Comparison of ENCODE assay signal across 11 cellular contexts in genomic region chr15:40283615-40284306, GRCh38. TPM values are rescaled to one million over a fixed set of nuclear protein-coding genes. Genes with fewer than 3 reads are reported as not detected.
DNase-seq lines count a peak whose midpoint lies in the region; ATAC-seq and TF ChIP-seq lines count a peak whose summit lies in the region.
"Had no signal": no experiment of that assay in that cellular context is flagged by ENCODE, and none has a peak within 500 bp of the region (broad histone marks: within the 10 kb centered on the region; RNA-seq: fewer than 3 reads in every experiment).

No MANE protein-coding gene starts in this region.

- peaks cover 0 to 17% (median 6%) of the 10 kb centered on the region in 4 donors for H3K4me1 Mint-ChIP-seq in naive thymus-derived CD8-positive, alpha-beta T cell
- H3K4me1 Mint-ChIP-seq in activated CD4-positive, alpha-beta memory T cell treated with anti-CD3 and anti-CD28 coated beads, Interleukin-2, amount 10 ng/mL, durations not matched to agents 7 days and 5 days, result no peaks in the 10 kb centered on the region

- DNase-seq in NCI-H748 (lab: John Stamatoyannopoulos, UW; ENCODE audit: unreplicated experiment), result peak; percentile 24
- no peak for DNase-seq in NCI-H748 treated with DMSO at 0.1 percent for 48 hours (lab: John Stamatoyannopoulos, UW)
- no peak for DNase-seq in HCT116 (ENCODE audit: low read depth, low spot score)
- DNase-seq in coronary artery (ENCODE audit: low spot score), result no peak
- no peak for DNase-seq in naive thymus-derived CD8-positive, alpha-beta T cell
- DNase-seq in activated CD4-positive, alpha-beta memory T cell treated with anti-CD3 and anti-CD28 coated beads, Interleukin-2, amount 10 ng/mL, durations not matched to agents 7 days and 5 days, result no peak
- DNase-seq in NCI-H187 (lab: John Stamatoyannopoulos, UW), result no peak
- DNase-seq: lower lobe of right lung had no signal

- intact Hi-C loops in HCT116 (cut with micrococcal nuclease), result no loop called here

- H3K36me3 ChIP-seq in HCT116 (ENCODE audit: control insufficient read depth in 1 of 2, insufficient read depth in 2 of 2, low read length in 2 of 2), result no peaks in the 10 kb centered on the region
- H3K36me3 ChIP-seq: pancreas had no signal

- H3K4me3 ChIP-seq in HCT116 (replicated peaks in 1 of 2; ENCODE audit: low read depth in 1 of 2, low read length in 2 of 2), result no peak overlapping the region; a peak in 1 of 4 replicates
- H3K4me3 ChIP-seq in coronary artery, result peak overlapping the region; percentile 70

- H3K4me2 ChIP-seq in HCT116 (ENCODE audit: low read length), result peak overlapping the region; percentile 87

- no peaks in the 10 kb centered on the region for H3K27me3 ChIP-seq in HCT116 (ENCODE audit: insufficient read depth, low read length)

- no peak overlapping the region for H3K9ac ChIP-seq in HCT116 (ENCODE audit: low read length)

- TF ChIP-seq RAD21 in HCT116 (IDR thresholded peaks at IDR 0.05; ENCODE audit: low read depth), result no peak

- ATAC-seq in HCT116 (no peak), HG02973 (IDR thresholded peaks at IDR 0.05; ENCODE audit: unreplicated experiment) (no peak)
- no peak for ATAC-seq in naive thymus-derived CD8-positive, alpha-beta T cell

- no peaks in the 10 kb centered on the region for H3K9me3 Mint-ChIP-seq in naive thymus-derived CD8-positive, alpha-beta T cell
- no peaks in the 10 kb centered on the region for H3K9me3 Mint-ChIP-seq in activated CD4-positive, alpha-beta memory T cell treated with anti-CD3 and anti-CD28 coated beads, Interleukin-2, amount 10 ng/mL, durations not matched to agents 7 days and 5 days

- POLR2A ChIA-PET in HCT116 (lab: Charles Lee), result no interaction called here
- POLR2A ChIA-PET in naive thymus-derived CD8-positive, alpha-beta T cell (lab: Charles Lee), result interaction anchor here (1.3 to 3.8 kb wide), 2 partner anchors 24 to 54 kb away, joined by 3 to 38 read pairs; partner anchors contain the start of gene PLCB2
- POLR2A ChIA-PET in activated CD4-positive, alpha-beta memory T cell treated with anti-CD3 and anti-CD28 coated beads, Interleukin-2, amount 10 ng/mL, durations not matched to agents 7 days and 5 days (lab: Charles Lee), result interaction anchor here (0.6 to 1.5 kb wide), 5 partner anchors 8 to 185 kb away, joined by 3 to 6 read pairs (median 3); partner anchors contain the start of gene PLCB2

- no TSS peak for BruUV-seq in HCT116 (replicated peaks; lab: Mats Ljungman, UMichigan)

- no peak for TF ChIP-seq CTCF in HCT116 (IDR thresholded peaks at IDR 0.05 in 2 of 3, conservative IDR thresholded peaks at IDR 0.05 in 1 of 3; ENCODE audit: borderline replicate concordance in 1 of 3, insufficient read depth in 1 of 3, low read depth in 2 of 3, low read length in 2 of 3)
- no peak for TF ChIP-seq CTCF in coronary artery (IDR thresholded peaks at IDR 0.05)

- peaks cover 35 to 55% of the 10 kb centered on the region in 2 experiments for H3K4me1 ChIP-seq in HCT116 (ENCODE audit: control insufficient read depth in 1 of 2, insufficient read depth in 2 of 2, low read length in 2 of 2)

- peaks cover 3 to 23% (median 8%) of the 10 kb centered on the region in 5 donors for H3K27me3 Mint-ChIP-seq in naive thymus-derived CD8-positive, alpha-beta T cell
- peaks cover 32% of the 10 kb centered on the region for H3K27me3 Mint-ChIP-seq in activated CD4-positive, alpha-beta memory T cell treated with anti-CD3 and anti-CD28 coated beads, Interleukin-2, amount 10 ng/mL, durations not matched to agents 7 days and 5 days

- no peak overlapping the region for H2AFZ ChIP-seq in HCT116 (ENCODE audit: low read depth, low read length, poor library complexity, severe bottlenecking)

- CTCF ChIA-PET in HCT116 (lab: Charles Lee), result interaction anchor here (1.2 to 1.9 kb wide), 2 partner anchors 9 to 28 kb away, joined by 3 to 4 read pairs; no protein-coding TSS in a partner anchor
- CTCF ChIA-PET in activated CD4-positive, alpha-beta memory T cell treated with anti-CD3 and anti-CD28 coated beads, Interleukin-2, amount 10 ng/mL, durations not matched to agents 7 days and 5 days (lab: Charles Lee), result interaction anchor here (0.7 to 2.2 kb wide), 5 partner anchors 10 to 54 kb away, joined by 4 to 10 read pairs (median 5); partner anchors contain the start of genes INAFM2 and PLCB2

- H3K27ac Mint-ChIP-seq in naive thymus-derived CD8-positive, alpha-beta T cell, result peak overlapping the region in 1 of 10 donors; percentile 15
- no peak overlapping the region for H3K27ac Mint-ChIP-seq in activated CD4-positive, alpha-beta memory T cell treated with anti-CD3 and anti-CD28 coated beads, Interleukin-2, amount 10 ng/mL, durations not matched to agents 7 days and 5 days

- H4K20me1 ChIP-seq in HCT116 (ENCODE audit: insufficient read depth), result no peaks in the 10 kb centered on the region

- H3K36me3 Mint-ChIP-seq in naive thymus-derived CD8-positive, alpha-beta T cell, result peaks cover 0 to 11% (median 0%) of the 10 kb centered on the region in 3 donors
- peaks cover 4% of the 10 kb centered on the region for H3K36me3 Mint-ChIP-seq in activated CD4-positive, alpha-beta memory T cell treated with anti-CD3 and anti-CD28 coated beads, Interleukin-2, amount 10 ng/mL, durations not matched to agents 7 days and 5 days (ENCODE audit: low read depth)

- H3K4me3 Mint-ChIP-seq in naive thymus-derived CD8-positive, alpha-beta T cell, result peak overlapping the region in 7 of 10 donors; percentile 4 to 81 (median 47)
- H3K4me3 Mint-ChIP-seq in activated CD4-positive, alpha-beta memory T cell treated with anti-CD3 and anti-CD28 coated beads, Interleukin-2, amount 10 ng/mL, durations not matched to agents 7 days and 5 days, result no peak overlapping the region

- H3K9me2 ChIP-seq in HCT116 (ENCODE audit: insufficient read depth), result no peaks in the 10 kb centered on the region

- H3K27ac ChIP-seq in HCT116 (ENCODE audit: low read depth, low read length) (no peak overlapping the region), coronary artery (no peak overlapping the region)
- H3K27ac ChIP-seq: lower lobe of right lung, pancreas had no signal

- no peaks in the 10 kb centered on the region for H3K9me3 ChIP-seq in HCT116 (ENCODE audit: control insufficient read depth in 1 of 2, insufficient read depth in 1 of 2, low read depth in 1 of 2, low read length in 2 of 2)
- H3K9me3 ChIP-seq: lower lobe of right lung, pancreas had no signal

- no peaks in the 10 kb centered on the region for H3K79me2 ChIP-seq in HCT116 (ENCODE audit: insufficient read depth, low read length)

- RAD21 ChIA-PET in HCT116 (lab: Charles Lee; ENCODE audit: low non-redundant PET in 1 of 2, low total read pairs in 2 of 2, uncharacterized antibody in 2 of 2, unreplicated experiment in 2 of 2), result no interaction called here

- TF ChIP-seq POLR2A in HCT116 (IDR thresholded peaks at IDR 0.05; ENCODE audit: borderline replicate concordance, extremely low read depth, insufficient read depth, insufficient read length), result no peak

TF ChIP-seq in HCT116, 20 proteins besides CTCF, POLR2A, EP300 and RAD21:
- TF ChIP-seq SIN3A (IDR thresholded peaks at IDR 0.05; ENCODE audit: low read depth) (no peak), ZFX (IDR thresholded peaks at IDR 0.05) (no peak), ELF1 (IDR thresholded peaks at IDR 0.05; ENCODE audit: borderline replicate concordance, low read depth) (no peak)
TF ChIP-seq in HCT116: peak in this region for 0.

RNA-seq across cellular contexts. Expression of gene ANKRD63, which starts 0.9 kb away (rescaled TPM):
- 0.89 TPM for total RNA-seq in HCT116 (2021; ENCODE audit: unreplicated experiment)
- 0.18 and 0.25 TPM in 2 replicates for polyA plus RNA-seq in HCT116 (2012)
- under 1 TPM in 1 of 2 experiments, not detected in 1; 0.31 TPM for total RNA-seq in naive thymus-derived CD8-positive, alpha-beta T cell
- under 1 TPM in 1 of 3 donors, not detected in 2; 0.20 TPM for polyA plus RNA-seq in naive thymus-derived CD8-positive, alpha-beta T cell
- total RNA-seq in activated CD4-positive, alpha-beta memory T cell treated with anti-CD3 and anti-CD28 coated beads, Interleukin-2, amount 10 ng/mL, durations not matched to agents 7 days and 5 days, result not detected
- total RNA-seq: lower lobe of right lung, pancreas had no signal
- polyA plus RNA-seq: pancreas had no signal

RNA-seq across cellular contexts. Expression of gene PLCB2, which starts 24.0 kb away (rescaled TPM):
- total RNA-seq in HCT116 (2021; ENCODE audit: unreplicated experiment), result 2.8 TPM
- 1.7 TPM in 2 replicates for polyA plus RNA-seq in HCT116 (2012)
- total RNA-seq in naive thymus-derived CD8-positive, alpha-beta T cell, result 100 to 1,000 TPM; 156 to 166 TPM
- 10 to 100 TPM; 14.5 to 23.0 (median 22.2) TPM for polyA plus RNA-seq in naive thymus-derived CD8-positive, alpha-beta T cell
- total RNA-seq in activated CD4-positive, alpha-beta memory T cell treated with anti-CD3 and anti-CD28 coated beads, Interleukin-2, amount 10 ng/mL, durations not matched to agents 7 days and 5 days, result 100 to 1,000 TPM; 140 TPM

RNA-seq across cellular contexts. Expression of gene INAFM2, which starts 39.7 kb away (rescaled TPM):
- 8.8 TPM for total RNA-seq in HCT116 (2021; ENCODE audit: unreplicated experiment)
- 2.8 and 3.5 TPM in 2 replicates for polyA plus RNA-seq in HCT116 (2012)
- 1 to 10 TPM; 6.2 to 8.1 TPM for total RNA-seq in naive thymus-derived CD8-positive, alpha-beta T cell
- polyA plus RNA-seq in naive thymus-derived CD8-positive, alpha-beta T cell, result 1 to 10 TPM in 2 of 3 donors, under 1 TPM in 1; 0.69 to 2.5 (median 1.9) TPM
- 1 to 10 TPM; 8.7 to 8.9 TPM for total RNA-seq in activated CD4-positive, alpha-beta memory T cell treated with anti-CD3 and anti-CD28 coated beads, Interleukin-2, amount 10 ng/mL, durations not matched to agents 7 days and 5 days

RNA-seq across cellular contexts. Expression of gene PAK6, which starts 44.9 kb away (rescaled TPM):
- 19.9 TPM for total RNA-seq in HCT116 (2021; ENCODE audit: unreplicated experiment)
- 17.3 and 17.9 TPM in 2 replicates for polyA plus RNA-seq in HCT116 (2012)
- not detected for total RNA-seq in naive thymus-derived CD8-positive, alpha-beta T cell
- polyA plus RNA-seq in naive thymus-derived CD8-positive, alpha-beta T cell, result 1 to 10 TPM in 1 of 3 donors, not detected in 2; 1.1 TPM
- total RNA-seq in activated CD4-positive, alpha-beta memory T cell treated with anti-CD3 and anti-CD28 coated beads, Interleukin-2, amount 10 ng/mL, durations not matched to agents 7 days and 5 days, result under 1 TPM; 0.20 to 0.65 TPM
- total RNA-seq: SK-MEL-5 had no signal

RNA-seq across cellular contexts. Expression of gene CCDC9B, which starts 57.0 kb away (rescaled TPM):
- total RNA-seq in HCT116 (2021; ENCODE audit: unreplicated experiment), result 15.6 TPM
- 7.5 and 9.6 TPM in 2 replicates for polyA plus RNA-seq in HCT116 (2012)
- 1 to 10 TPM; 1.4 to 1.5 TPM for total RNA-seq in naive thymus-derived CD8-positive, alpha-beta T cell
- under 1 TPM in 2 of 3 donors, not detected in 1; 0.08 to 0.62 TPM for polyA plus RNA-seq in naive thymus-derived CD8-positive, alpha-beta T cell
- 1 to 10 TPM; 2.0 to 2.6 TPM for total RNA-seq in activated CD4-positive, alpha-beta memory T cell treated with anti-CD3 and anti-CD28 coated beads, Interleukin-2, amount 10 ng/mL, durations not matched to agents 7 days and 5 days

Comparison
In these comparisons a context has a peak if more than half of its experiments do, and no peak if none do; other contexts are left out.
1. RNA of gene PLCB2, which starts 24.0 kb away (total RNA-seq): 156 to 166 TPM in naive thymus-derived CD8-positive, alpha-beta T cell and 140 TPM in activated CD4-positive, alpha-beta memory T cell treated with anti-CD3 and anti-CD28 coated beads, Interleukin-2, amount 10 ng/mL, durations not matched to agents 7 days and 5 days; 2.8 TPM in HCT116 (single experiment); every median in the first group is over 10 times any median in the second.